10 cellular contexts compared by ENCODE assay signal in the genomic region with DNA sequence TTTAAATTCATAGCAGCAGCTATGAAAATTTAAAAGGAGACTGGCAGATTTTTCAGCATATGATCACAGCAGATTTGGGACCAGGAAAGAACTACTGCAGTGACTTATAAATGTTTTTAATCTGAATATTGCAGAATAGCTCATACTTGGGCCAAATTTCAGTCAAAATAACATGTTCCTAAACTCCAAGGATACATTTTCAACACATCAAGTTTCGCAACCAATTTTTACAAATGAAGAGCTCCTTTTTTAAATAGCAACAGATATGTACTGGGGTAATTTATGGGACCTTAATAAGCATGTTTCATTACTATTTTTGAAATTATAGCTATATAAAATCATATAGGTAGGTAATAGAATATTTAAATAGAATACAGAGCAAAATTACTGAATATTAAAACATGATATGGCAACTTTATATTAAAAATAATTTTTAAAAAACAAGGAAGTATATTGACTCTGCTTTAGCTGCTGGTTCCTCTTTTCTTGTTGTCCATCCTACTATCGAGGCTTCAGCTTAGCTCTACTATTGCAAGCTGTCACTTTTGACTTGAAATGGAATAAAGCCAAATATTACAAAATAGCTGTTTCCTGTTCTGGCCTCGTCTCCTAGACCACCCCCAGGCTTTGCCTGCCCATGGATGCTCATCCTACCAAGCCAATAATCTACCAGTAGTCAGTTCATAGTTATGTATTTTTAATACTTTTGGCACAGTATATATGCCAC.
DNase-seq lines count a peak whose midpoint lies in the region; TF ChIP-seq lines count a peak whose summit lies in the region.
"Had no signal": no experiment of that assay in that cellular context is flagged by ENCODE, and none has a peak within 500 bp of the region (broad histone marks: within the 10 kb centered on the region; RNA-seq: fewer than 3 reads in every experiment).

No MANE protein-coding gene starts in this region.

- peaks cover 53% of the 10 kb centered on the region for H3K36me3 ChIP-seq in DOHH2 (ENCODE audit: control insufficient read depth, low read length)

- H3K4me1 Mint-ChIP-seq in dendritic cell treated with granulocyte-macrophage colony-stimulating factor and Interleukin-4, amounts not matched to agents 40 ng/mL and 50 ng/mL, for 4 days (ENCODE audit: low read depth) = peaks cover 72% of the 10 kb centered on the region
- H3K4me1 Mint-ChIP-seq in nephron = peaks cover 56% of the 10 kb centered on the region

- peaks cover 58% of the 10 kb centered on the region for H3K36me3 Mint-ChIP-seq in dendritic cell treated with granulocyte-macrophage colony-stimulating factor and Interleukin-4, amounts not matched to agents 40 ng/mL and 50 ng/mL, for 4 days (ENCODE audit: low read depth)
- H3K36me3 Mint-ChIP-seq in nephron (ENCODE audit: low read depth) = peaks cover 53% of the 10 kb centered on the region

- no peak for TF ChIP-seq CTCF in DOHH2 (IDR thresholded peaks at IDR 0.05; ENCODE audit: low read depth, low read length, poor library complexity, severe bottlenecking)
- TF ChIP-seq CTCF in nephron (IDR thresholded peaks at IDR 0.05; ENCODE audit: unreplicated experiment in 3 of 3) = no peak

- no peaks in the 10 kb centered on the region for H3K9me2 ChIP-seq in DOHH2 (replicated peaks; ENCODE audit: control insufficient read depth, low read length)

- H4K20me1 ChIP-seq in DOHH2 (ENCODE audit: control insufficient read depth, insufficient read depth, low read depth, low read length) = peaks cover 31% of the 10 kb centered on the region

- H3F3A ChIP-seq in DOHH2 (ENCODE audit: control insufficient read depth, insufficient read depth) = peaks cover 24% of the 10 kb centered on the region

- no peaks in the 10 kb centered on the region for H3K27me3 Mint-ChIP-seq in dendritic cell treated with granulocyte-macrophage colony-stimulating factor and Interleukin-4, amounts not matched to agents 40 ng/mL and 50 ng/mL, for 4 days
- H3K27me3 Mint-ChIP-seq in nephron (ENCODE audit: low read depth) = no peaks in the 10 kb centered on the region

- H3K27me3 ChIP-seq in DOHH2 (ENCODE audit: control insufficient read depth, low read length) = no peaks in the 10 kb centered on the region
- H3K27me3 ChIP-seq: foreskin keratinocyte had no signal

- intact Hi-C loops in dendritic cell treated with granulocyte-macrophage colony-stimulating factor and Interleukin-4, amounts not matched to agents 40 ng/mL and 50 ng/mL, for 4 days (cut with micrococcal nuclease) = no loop called here

- H3K9me3 ChIP-seq in DOHH2 (ENCODE audit: control insufficient read depth, insufficient read depth, low read length) = no peaks in the 10 kb centered on the region

- H3K79me2 ChIP-seq in DOHH2 (ENCODE audit: control insufficient read depth, low read length) = peaks cover 94% of the 10 kb centered on the region

- H3K27ac Mint-ChIP-seq in dendritic cell treated with granulocyte-macrophage colony-stimulating factor and Interleukin-4, amounts not matched to agents 40 ng/mL and 50 ng/mL, for 4 days = peak overlapping the region; percentile 84
- H3K27ac Mint-ChIP-seq in nephron = peak overlapping the region; percentile 28 to 88 (median 67)

- peak; percentile 35 for DNase-seq in NCI-H226
- no peak for DNase-seq in NCI-H345 (lab: John Stamatoyannopoulos, UW)
- no peak for DNase-seq in GM19238 (ENCODE audit: insufficient read length, low spot score)
- DNase-seq in HPDE6-E6E7 (ENCODE audit: extremely low spot score) = no peak
- no peak for DNase-seq in NCI-H187 treated with DMSO at 0.1 percent for 48 hours (lab: John Stamatoyannopoulos, UW)
- DNase-seq: foreskin keratinocyte, NCI-H2107 had no signal

- peak overlapping the region; percentile 57 for H3K4me3 Mint-ChIP-seq in dendritic cell treated with granulocyte-macrophage colony-stimulating factor and Interleukin-4, amounts not matched to agents 40 ng/mL and 50 ng/mL, for 4 days
- no peak overlapping the region for H3K4me3 Mint-ChIP-seq in nephron

- peak overlapping the region; percentile 52 for H3K4me3 ChIP-seq in DOHH2 (ENCODE audit: low read length)

- peaks cover 64% of the 10 kb centered on the region for H3K4me1 ChIP-seq in DOHH2 (ENCODE audit: control insufficient read depth, low read length)

- peak overlapping the region; percentile 54 for H3K27ac ChIP-seq in DOHH2 (ENCODE audit: low read depth, low read length)
- H3K27ac ChIP-seq: foreskin keratinocyte had no signal

- H3K4me2 ChIP-seq in DOHH2 (ENCODE audit: low read length) = peak overlapping the region; percentile 92

- no peaks in the 10 kb centered on the region for H3K9me3 Mint-ChIP-seq in dendritic cell treated with granulocyte-macrophage colony-stimulating factor and Interleukin-4, amounts not matched to agents 40 ng/mL and 50 ng/mL, for 4 days
- no peaks in the 10 kb centered on the region for H3K9me3 Mint-ChIP-seq in nephron
